In the genomic region with DNA sequence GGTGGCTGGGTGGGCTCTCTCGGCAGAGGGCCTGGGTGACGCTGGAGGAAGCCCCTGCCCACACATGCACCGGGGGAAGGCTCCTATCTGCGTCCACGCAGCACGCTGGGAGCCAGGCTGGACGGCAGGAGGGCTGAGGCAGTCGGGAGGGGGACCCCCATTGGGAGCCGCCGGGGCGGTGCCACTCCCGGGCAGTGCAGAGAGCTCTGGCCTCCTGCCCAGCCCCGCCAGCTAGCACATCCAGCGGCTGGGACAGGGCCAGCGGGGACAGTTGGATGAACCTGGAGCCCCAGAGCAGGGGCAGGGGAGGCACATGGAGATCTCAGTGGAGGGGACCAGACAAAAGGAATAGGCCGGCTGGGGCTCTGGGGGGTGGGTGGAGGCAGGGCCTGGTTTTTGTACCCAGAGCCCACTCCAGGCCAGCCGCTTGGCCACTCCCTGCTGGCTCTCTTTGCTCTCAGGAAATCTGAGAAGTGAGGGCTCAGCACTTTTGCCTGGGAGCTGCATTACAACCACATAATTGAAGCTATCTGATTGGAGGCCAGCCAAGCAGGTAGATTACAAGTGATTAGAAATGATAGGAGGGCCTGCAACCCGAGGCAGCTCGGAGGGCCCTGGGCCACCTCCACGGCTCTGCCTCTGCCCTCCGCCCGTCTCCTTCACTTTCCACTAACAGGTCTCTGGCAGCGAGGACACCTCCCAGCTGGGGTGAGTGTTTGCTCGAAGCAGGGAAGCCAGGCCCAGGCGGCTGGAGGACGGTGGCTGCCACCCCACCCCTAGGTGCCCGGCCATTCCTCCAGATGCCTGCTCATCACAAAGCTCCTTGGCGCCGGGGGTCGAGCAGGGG, we compare ENCODE assay signal across 8 cellular contexts. TPM values are rescaled to one million over a fixed set of nuclear protein-coding genes. Genes with fewer than 3 reads are reported as not detected.
DNase-seq lines count a peak whose midpoint lies in the region; ATAC-seq and TF ChIP-seq lines count a peak whose summit lies in the region.

No MANE protein-coding gene starts in this region.

- no peak for TF ChIP-seq CTCF in foreskin keratinocyte (conservative IDR thresholded peaks at IDR 0.05)
- no peak for TF ChIP-seq CTCF in sigmoid colon (IDR thresholded peaks at IDR 0.05)
- no peak for TF ChIP-seq CTCF in GM13976 (IDR thresholded peaks at IDR 0.05; ENCODE audit: borderline replicate concordance, control extremely low read depth, extremely low read depth, insufficient read depth, missing control alignments)
- TF ChIP-seq CTCF in Caco-2 (IDR thresholded peaks at IDR 0.05; ENCODE audit: insufficient read depth in 1 of 2, low read depth in 1 of 2, low read length in 1 of 2, severe bottlenecking in 1 of 2, unreplicated experiment in 1 of 2) = no peak

- intact Hi-C loops in sigmoid colon (cut with DNase I) (no loop called here), Caco-2 (cut with micrococcal nuclease; ENCODE audit: unreplicated experiment) (no loop called here)
- intact Hi-C loops in activated CD4-positive, alpha-beta T cell treated with anti-CD3 and anti-CD28 coated beads for 36 hours (cut with DNase I, micrococcal nuclease) = no loop called here

- H3K4me1 ChIP-seq in foreskin keratinocyte (no peaks in the 10 kb centered on the region), sigmoid colon (peaks cover 0 to 33% (median 21%) of the 10 kb centered on the region in 4 donors), Caco-2 (no peaks in the 10 kb centered on the region)

- CTCF ChIA-PET in Caco-2 (lab: Charles Lee) = interaction anchor here (0.9 to 1.1 kb wide), 4 partner anchors 19 to 286 kb away, joined by 3 to 8 read pairs (median 3); no protein-coding TSS in a partner anchor
- CTCF ChIA-PET in activated CD4-positive, alpha-beta T cell treated with anti-CD3 and anti-CD28 coated beads for 36 hours (lab: Charles Lee) = interaction anchor here (0.6 kb wide), 1 partner anchor 74 kb away, joined by 3 read pairs; no protein-coding TSS in a partner anchor

- H3K4me3 ChIP-seq in sigmoid colon = no peak overlapping the region
- no peak overlapping the region for H3K4me3 ChIP-seq in Caco-2 (ENCODE audit: low read depth, low read length)

- 9 to 51% methylated on average over 30 of the region's 30 CpGs for WGBS in sigmoid colon, 2 donors

- H3K9me3 Mint-ChIP-seq in immature natural killer cell (no peaks in the 10 kb centered on the region), Caco-2 (ENCODE audit: unreplicated experiment) (no peaks in the 10 kb centered on the region)
- no peaks in the 10 kb centered on the region for H3K9me3 Mint-ChIP-seq in activated CD4-positive, alpha-beta T cell treated with anti-CD3 and anti-CD28 coated beads for 36 hours (ENCODE audit: low read depth)

- H3K27ac ChIP-seq in foreskin keratinocyte (no peak overlapping the region), sigmoid colon (peak overlapping the region in 1 of 4 donors; percentile 45)

- no peak for TF ChIP-seq POLR2A in sigmoid colon (IDR thresholded peaks at IDR 0.05)

- H3K4me1 Mint-ChIP-seq in immature natural killer cell = no peaks in the 10 kb centered on the region
- H3K4me1 Mint-ChIP-seq in Caco-2 (ENCODE audit: low read depth, unreplicated experiment) = no peaks in the 10 kb centered on the region
- no peaks in the 10 kb centered on the region for H3K4me1 Mint-ChIP-seq in activated CD4-positive, alpha-beta T cell treated with anti-CD3 and anti-CD28 coated beads for 36 hours

- no peak overlapping the region for H3K4me3 Mint-ChIP-seq in immature natural killer cell
- no peak overlapping the region for H3K4me3 Mint-ChIP-seq in Caco-2 (ENCODE audit: unreplicated experiment)
- H3K4me3 Mint-ChIP-seq in activated CD4-positive, alpha-beta T cell treated with anti-CD3 and anti-CD28 coated beads for 36 hours = no peak overlapping the region

- BruUV-seq in Caco-2 (replicated peaks; lab: Mats Ljungman, UMichigan) = no TSS peak

- TF ChIP-seq EP300 in sigmoid colon (IDR thresholded peaks at IDR 0.05) = no peak

- in situ Hi-C loops in GM13976 (cut with MboI; ENCODE audit: low sequenced_read_pairs, unreplicated experiment) = no loop called here

- peaks cover 0 to 2% (median 0%) of the 10 kb centered on the region in 3 donors for H3K27me3 Mint-ChIP-seq in immature natural killer cell (ENCODE audit: low read depth in 3 of 3)
- H3K27me3 Mint-ChIP-seq in Caco-2 (ENCODE audit: insufficient read depth, unreplicated experiment) = peaks cover 12% of the 10 kb centered on the region
- no peaks in the 10 kb centered on the region for H3K27me3 Mint-ChIP-seq in activated CD4-positive, alpha-beta T cell treated with anti-CD3 and anti-CD28 coated beads for 36 hours

- H3K36me3 ChIP-seq in sigmoid colon (peaks cover 0 to 32% (median 2%) of the 10 kb centered on the region in 4 donors), Caco-2 (ENCODE audit: control insufficient read depth, insufficient read depth, low read length) (no peaks in the 10 kb centered on the region)

- DNase-seq in HT-29 (ENCODE audit: low spot score) (peak; percentile 73), NCI-H446 (lab: John Stamatoyannopoulos, UW) (peak; percentile 59 to 93), foreskin keratinocyte (peak in 1 of 2 donors; percentile 26), sigmoid colon (peak; percentile 83), immature natural killer cell (no peak), GM13976 (ENCODE audit: low spot score) (no peak), Caco-2 (no peak)
- no peak for DNase-seq in activated CD4-positive, alpha-beta T cell treated with anti-CD3 and anti-CD28 coated beads for 36 hours

- H3K36me3 Mint-ChIP-seq in immature natural killer cell (no peaks in the 10 kb centered on the region), Caco-2 (ENCODE audit: insufficient read depth, unreplicated experiment) (no peaks in the 10 kb centered on the region)
- no peaks in the 10 kb centered on the region for H3K36me3 Mint-ChIP-seq in activated CD4-positive, alpha-beta T cell treated with anti-CD3 and anti-CD28 coated beads for 36 hours (ENCODE audit: low read depth)

- peaks cover 76% of the 10 kb centered on the region for H3K27me3 ChIP-seq in foreskin keratinocyte
- no peaks in the 10 kb centered on the region for H3K27me3 ChIP-seq in sigmoid colon
- H3K27me3 ChIP-seq in Caco-2 (replicated peaks; ENCODE audit: control insufficient read depth, insufficient read depth, low read length) = no peaks in the 10 kb centered on the region; the same call in 1 of the 2 replicates

- POLR2A ChIA-PET in Caco-2 (lab: Charles Lee) = no interaction called here
- POLR2A ChIA-PET in activated CD4-positive, alpha-beta T cell treated with anti-CD3 and anti-CD28 coated beads for 36 hours (lab: Charles Lee) = no interaction called here

- no peaks in the 10 kb centered on the region for H3K9me3 ChIP-seq in sigmoid colon
- no peaks in the 10 kb centered on the region for H3K9me3 ChIP-seq in Caco-2

- ATAC-seq in foreskin keratinocyte = peak; percentile 10
- ATAC-seq in activated CD4-positive, alpha-beta T cell treated with anti-CD3 and anti-CD28 coated beads for 36 hours = no peak

- no peak overlapping the region for H3K27ac Mint-ChIP-seq in immature natural killer cell
- H3K27ac Mint-ChIP-seq in Caco-2 (ENCODE audit: unreplicated experiment) = no peak overlapping the region
- H3K27ac Mint-ChIP-seq in activated CD4-positive, alpha-beta T cell treated with anti-CD3 and anti-CD28 coated beads for 36 hours = no peak overlapping the region

RNA-seq across cellular contexts. Expression of a gene that starts 40.1 kb away (rescaled TPM):
- 22.5 and 26.7 TPM in 2 replicates for total RNA-seq in HT-29 (2014; rRNA removed; shearing (Covaris generic))
- total RNA-seq in foreskin keratinocyte = 11.2 and 11.7 TPM in 2 replicates
- 8.0 and 8.5 TPM in 2 replicates for polyA plus RNA-seq in foreskin keratinocyte
- 10 to 100 TPM; 14.3 to 26.3 (median 14.4) TPM for total RNA-seq in sigmoid colon
- polyA plus RNA-seq in sigmoid colon = 10 to 100 TPM in 2 of 3 donors, 1 to 10 TPM in 1; 7.2 to 55.9 (median 10.6) TPM
- 1 to 10 TPM; 1.9 to 6.6 (median 1.9) TPM for polyA plus RNA-seq in immature natural killer cell
- 50.0 and 52.5 TPM in 2 replicates for total RNA-seq in Caco-2 (2022)
- 10 to 100 TPM; 17.3 to 23.7 TPM for total RNA-seq in activated CD4-positive, alpha-beta T cell treated with anti-CD3 and anti-CD28 coated beads for 36 hours

Comparison
In these comparisons a context has a peak if more than half of its experiments do, and no peak if none do; other contexts are left out.
1. DNase-seq: peak in HT-29 (single experiment), NCI-H446 (2 of 2) and sigmoid colon (single experiment); none in immature natural killer cell (0 of 3), GM13976 (single experiment), Caco-2 (0 of 2) and activated CD4-positive, alpha-beta T cell treated with anti-CD3 and anti-CD28 coated beads for 36 hours (single experiment).